ENCODE assay signal across 33 cellular contexts in genomic region chr7:17588730-17589129, GRCh38.
"Had no signal": no experiment of that assay in that cellular context is flagged by ENCODE, and none has a peak within 500 bp of the region (broad histone marks: within the 10 kb centered on the region; RNA-seq: fewer than 3 reads in every experiment).

No MANE protein-coding gene starts in this region.

- H3K27ac Mint-ChIP-seq: activated B cell treated with CpG ODN at 0.5 μM for 24 hours; activated CD4-positive, alpha-beta memory T cell treated with anti-CD3 and anti-CD28 coated beads for 36 hours; activated CD4-positive, alpha-beta T cell treated with anti-CD3 and anti-CD28 coated beads, Interleukin-2, amount 10 ng/mL, durations not matched to agents 24 days and 14 days; activated CD8-positive, alpha-beta T cell treated with anti-CD3 and anti-CD28 coated beads for 36 hours; activated naive CD4-positive, alpha-beta T cell treated with anti-CD3 and anti-CD28 coated beads for 36 hours; activated naive CD4-positive, alpha-beta T cell treated with anti-CD3 and anti-CD28 coated beads, Interleukin-2, amount 50 U/mL, for 72 hours; activated naive CD8-positive, alpha-beta T cell treated with anti-CD3 and anti-CD28 coated beads for 36 hours; activated T-cell treated with anti-CD3 and anti-CD28 coated beads, Interleukin-2, amount 50 U/mL, for 24 hours; activated T-helper 17 cell treated with anti-CD3 and anti-CD28 coated beads, Interleukin-2, amount 50 U/mL, for 72 hours; T-helper 1 cell treated with Interleukin-12 subunit alpha and Interleukin-12 subunit beta and Interleukin-4 antibody, amounts not matched to agents 30 μg/mL and 1 μg/mL, for 36 hours; T-helper 2 cell treated with Interferon-gamma antibody and Interleukin-4, amounts not matched to agents 5 μg/mL and 100 μg/mL, for 36 hours had no signal

- H3K9me3 ChIP-seq: adrenal gland, body of pancreas, breast epithelium had no signal

- H3K4me3 Mint-ChIP-seq: activated B cell treated with CpG ODN at 0.5 μM for 24 hours; activated CD4-positive, alpha-beta memory T cell treated with anti-CD3 and anti-CD28 coated beads for 36 hours; activated CD4-positive, alpha-beta T cell treated with anti-CD3 and anti-CD28 coated beads, Interleukin-2, amount 10 ng/mL, durations not matched to agents 24 days and 14 days; activated CD8-positive, alpha-beta T cell treated with anti-CD3 and anti-CD28 coated beads for 36 hours; activated naive CD4-positive, alpha-beta T cell treated with anti-CD3 and anti-CD28 coated beads for 36 hours; activated naive CD8-positive, alpha-beta T cell treated with anti-CD3 and anti-CD28 coated beads for 36 hours; activated T-cell treated with anti-CD3 and anti-CD28 coated beads, Interleukin-2, amount 50 U/mL, for 24 hours; activated T-helper 17 cell treated with anti-CD3 and anti-CD28 coated beads, Interleukin-2, amount 50 U/mL, for 72 hours; T-helper 1 cell treated with Interleukin-12 subunit alpha and Interleukin-12 subunit beta and Interleukin-4 antibody, amounts not matched to agents 30 μg/mL and 1 μg/mL, for 36 hours; T-helper 2 cell treated with Interferon-gamma antibody and Interleukin-4, amounts not matched to agents 5 μg/mL and 100 μg/mL, for 36 hours had no signal

- H3K27me3 Mint-ChIP-seq: activated B cell treated with CpG ODN at 0.5 μM for 24 hours; activated CD4-positive, alpha-beta T cell treated with anti-CD3 and anti-CD28 coated beads, Interleukin-2, amount 10 ng/mL, durations not matched to agents 24 days and 14 days; activated CD8-positive, alpha-beta T cell treated with anti-CD3 and anti-CD28 coated beads for 36 hours; activated T-helper 17 cell treated with anti-CD3 and anti-CD28 coated beads, Interleukin-2, amount 50 U/mL, for 72 hours had no signal

- H3K36me3 Mint-ChIP-seq: activated CD4-positive, alpha-beta memory T cell treated with anti-CD3 and anti-CD28 coated beads for 36 hours; activated naive CD4-positive, alpha-beta T cell treated with anti-CD3 and anti-CD28 coated beads, Interleukin-2, amount 50 U/mL, for 72 hours; activated naive CD8-positive, alpha-beta T cell treated with anti-CD3 and anti-CD28 coated beads for 36 hours had no signal

- H3K4me1 Mint-ChIP-seq: activated B cell treated with CpG ODN at 0.5 μM for 24 hours; activated CD4-positive, alpha-beta T cell treated with anti-CD3 and anti-CD28 coated beads, Interleukin-2, amount 10 ng/mL, durations not matched to agents 24 days and 14 days; activated naive CD8-positive, alpha-beta T cell treated with anti-CD3 and anti-CD28 coated beads for 36 hours; activated T-helper 17 cell treated with anti-CD3 and anti-CD28 coated beads, Interleukin-2, amount 50 U/mL, for 72 hours had no signal

- FAIRE-seq: astrocyte, TTC549 had no signal

- H3K9me3 Mint-ChIP-seq: activated B cell treated with CpG ODN at 0.5 μM for 24 hours; activated CD4-positive, alpha-beta memory T cell treated with anti-CD3 and anti-CD28 coated beads for 36 hours; activated CD4-positive, alpha-beta T cell treated with anti-CD3 and anti-CD28 coated beads, Interleukin-2, amount 10 ng/mL, durations not matched to agents 24 days and 14 days; activated CD8-positive, alpha-beta T cell treated with anti-CD3 and anti-CD28 coated beads for 36 hours; activated naive CD4-positive, alpha-beta T cell treated with anti-CD3 and anti-CD28 coated beads for 36 hours; activated naive CD4-positive, alpha-beta T cell treated with anti-CD3 and anti-CD28 coated beads, Interleukin-2, amount 50 U/mL, for 72 hours; activated naive CD8-positive, alpha-beta T cell treated with anti-CD3 and anti-CD28 coated beads for 36 hours; activated T-cell treated with anti-CD3 and anti-CD28 coated beads, Interleukin-2, amount 50 U/mL, for 24 hours; activated T-helper 17 cell treated with anti-CD3 and anti-CD28 coated beads, Interleukin-2, amount 50 U/mL, for 72 hours; T-helper 1 cell treated with Interleukin-12 subunit alpha and Interleukin-12 subunit beta and Interleukin-4 antibody, amounts not matched to agents 30 μg/mL and 1 μg/mL, for 36 hours; T-helper 2 cell treated with Interferon-gamma antibody and Interleukin-4, amounts not matched to agents 5 μg/mL and 100 μg/mL, for 36 hours had no signal

- H3K4me3 ChIP-seq: adrenal gland, body of pancreas, breast epithelium had no signal

- H3K36me3 ChIP-seq: adrenal gland, brain microvascular endothelial cell, breast epithelium had no signal

- DNase-seq: activated B cell treated with CpG ODN at 0.5 μM for 24 hours; activated CD4-positive, alpha-beta memory T cell treated with anti-CD3 and anti-CD28 coated beads for 36 hours; activated CD4-positive, alpha-beta T cell treated with anti-CD3 and anti-CD28 coated beads for 4 hours; activated CD4-positive, alpha-beta T cell treated with anti-CD3 and anti-CD28 coated beads, Interleukin-2, amount 10 ng/mL, durations not matched to agents 24 days and 14 days; activated CD4-positive, alpha-beta T cell treated with anti-CD3 and anti-CD28 coated beads, Interleukin-2, amount 50 U/mL, for 1 hour; activated CD4-positive, alpha-beta T cell treated with anti-CD3 and anti-CD28 coated beads, Interleukin-2, amount 50 U/mL, for 4 hours; activated CD4-positive, CD25-positive, alpha-beta regulatory T cell treated with anti-CD3 and anti-CD28 coated beads, Interleukin-2, amount 50 U/mL, for 72 hours; activated CD8-positive, alpha-beta memory T cell treated with anti-CD3 and anti-CD28 coated beads, Interleukin-2, amount 50 U/mL, for 4 hours; activated CD8-positive, alpha-beta T cell treated with anti-CD3 and anti-CD28 coated beads for 36 hours; activated effector memory CD4-positive, alpha-beta T cell treated with anti-CD3 and anti-CD28 coated beads, Interleukin-2, amount 50 U/mL, for 16 hours; activated gamma-delta T cell treated with Interleukin-2 at 50 U/mL for 16 hours; activated naive CD4-positive, alpha-beta T cell; activated naive CD4-positive, alpha-beta T cell treated with anti-CD3 and anti-CD28 coated beads for 36 hours; activated naive CD4-positive, alpha-beta T cell treated with anti-CD3 and anti-CD28 coated beads, Interleukin-2, amount 50 U/mL, for 16 hours; activated naive CD8-positive, alpha-beta T cell treated with anti-CD3 and anti-CD28 coated beads for 36 hours; activated T-cell treated with anti-CD3 and anti-CD28 coated beads, Interleukin-2, amount 50 U/mL, for 24 hours; activated T-cell treated with anti-CD3 and anti-CD28 coated beads, Interleukin-2, amount 50 U/mL, for 48 hours; adrenal gland; amniotic stem cell; aorta; body of pancreas; brain microvascular endothelial cell; central memory CD4-positive, alpha-beta T cell; T-helper 1 cell; T-helper 2 cell; T-helper 9 cell had no signal

- H3K4me1 ChIP-seq: adrenal gland, body of pancreas, breast epithelium had no signal

- ATAC-seq: activated CD8-positive, alpha-beta T cell treated with anti-CD3 and anti-CD28 coated beads for 36 hours; activated naive CD4-positive, alpha-beta T cell treated with anti-CD3 and anti-CD28 coated beads, Interleukin-2, amount 50 U/mL, for 72 hours; activated T-helper 17 cell treated with anti-CD3 and anti-CD28 coated beads, Interleukin-2, amount 50 U/mL, for 72 hours; body of pancreas had no signal
